In genomic region chr1:145891587-145892485, GRCh38 we compare ENCODE assay signal across 8 cellular contexts. TPM values are rescaled to one million over a fixed set of nuclear protein-coding genes. Genes with fewer than 3 reads are reported as not detected.
A peak's percentile ranks its signal among the peaks of the same experiment; 100 is the strongest.
DNase-seq lines count a peak whose midpoint lies in the region; ATAC-seq and TF ChIP-seq lines count a peak whose summit lies in the region.

No MANE protein-coding gene starts in this region.

- no peak overlapping the region for H3K27ac Mint-ChIP-seq in activated T-helper 1 cell treated with anti-CD3 and anti-CD28 coated beads, Interleukin-12 subunit alpha, Interleukin-12 subunit beta, Interleukin-2, Interleukin-4 antibody, amounts not matched to agents 30 ng/mL and 10 ng/mL and 1 ng/mL, durations not matched to agents 14 hours and 24 hours and 36 hours
- no peak overlapping the region for H3K27ac Mint-ChIP-seq in stimulated activated naive B cell treated with anti-CD40 and anti-IgM and Interleukin-4, amounts not matched to agents 10 μg/mL and 1 μg/mL and 100 μg/mL, for 72 hours

- peak overlapping the region; percentile 82 for H3K4me2 ChIP-seq in PC-3 (ENCODE audit: low read length)

- POLR2A ChIA-PET in PC-3 (lab: Charles Lee; ENCODE audit: unreplicated experiment): interaction anchor here (0.6 to 1.5 kb wide), 6 partner anchors 16 to 36 kb away, joined by 3 to 6 read pairs (median 4); partner anchors contain the start of gene RBM8A

- H3K9ac ChIP-seq in PC-3 (ENCODE audit: low read length): peak overlapping the region; percentile 75
- peak overlapping the region; percentile 42 for H3K9ac ChIP-seq in muscle layer of colon (ENCODE audit: low read length)

- TF ChIP-seq CTCF in PC-3 (conservative IDR thresholded peaks at IDR 0.05; ENCODE audit: low read depth, low read length): peak; percentile 100

- peaks cover 2% of the 10 kb centered on the region for H3K4me1 Mint-ChIP-seq in activated T-helper 1 cell treated with anti-CD3 and anti-CD28 coated beads, Interleukin-12 subunit alpha, Interleukin-12 subunit beta, Interleukin-2, Interleukin-4 antibody, amounts not matched to agents 30 ng/mL and 10 ng/mL and 1 ng/mL, durations not matched to agents 14 hours and 24 hours and 36 hours (ENCODE audit: low read depth)
- peaks cover under 1 to 1% of the 10 kb centered on the region in 2 donors for H3K4me1 Mint-ChIP-seq in stimulated activated naive B cell treated with anti-CD40 and anti-IgM and Interleukin-4, amounts not matched to agents 10 μg/mL and 1 μg/mL and 100 μg/mL, for 72 hours

- H3K27me3 Mint-ChIP-seq in activated T-helper 1 cell treated with anti-CD3 and anti-CD28 coated beads, Interleukin-12 subunit alpha, Interleukin-12 subunit beta, Interleukin-2, Interleukin-4 antibody, amounts not matched to agents 30 ng/mL and 10 ng/mL and 1 ng/mL, durations not matched to agents 14 hours and 24 hours and 36 hours (ENCODE audit: insufficient read depth): peaks cover 8% of the 10 kb centered on the region
- no peaks in the 10 kb centered on the region for H3K27me3 Mint-ChIP-seq in stimulated activated naive B cell treated with anti-CD40 and anti-IgM and Interleukin-4, amounts not matched to agents 10 μg/mL and 1 μg/mL and 100 μg/mL, for 72 hours

- no peaks in the 10 kb centered on the region for H3K36me3 Mint-ChIP-seq in activated T-helper 1 cell treated with anti-CD3 and anti-CD28 coated beads, Interleukin-12 subunit alpha, Interleukin-12 subunit beta, Interleukin-2, Interleukin-4 antibody, amounts not matched to agents 30 ng/mL and 10 ng/mL and 1 ng/mL, durations not matched to agents 14 hours and 24 hours and 36 hours (ENCODE audit: low read depth)
- H3K36me3 Mint-ChIP-seq in stimulated activated naive B cell treated with anti-CD40 and anti-IgM and Interleukin-4, amounts not matched to agents 10 μg/mL and 1 μg/mL and 100 μg/mL, for 72 hours: peaks cover 10 to 14% of the 10 kb centered on the region in 2 donors

- H3K4me3 Mint-ChIP-seq in activated T-helper 1 cell treated with anti-CD3 and anti-CD28 coated beads, Interleukin-12 subunit alpha, Interleukin-12 subunit beta, Interleukin-2, Interleukin-4 antibody, amounts not matched to agents 30 ng/mL and 10 ng/mL and 1 ng/mL, durations not matched to agents 14 hours and 24 hours and 36 hours: no peak overlapping the region
- no peak overlapping the region for H3K4me3 Mint-ChIP-seq in stimulated activated naive B cell treated with anti-CD40 and anti-IgM and Interleukin-4, amounts not matched to agents 10 μg/mL and 1 μg/mL and 100 μg/mL, for 72 hours

- H3K36me3 ChIP-seq in PC-3 (ENCODE audit: low read depth, low read length) (no peaks in the 10 kb centered on the region), muscle layer of colon (ENCODE audit: insufficient read depth, low read length) (no peaks in the 10 kb centered on the region)

- peaks cover 44% of the 10 kb centered on the region for H3K4me1 ChIP-seq in PC-3 (ENCODE audit: insufficient read depth, low read length)
- peaks cover 21% of the 10 kb centered on the region for H3K4me1 ChIP-seq in muscle layer of colon (ENCODE audit: insufficient read depth, low read length)

- peak overlapping the region; percentile 50 for H3K4me3 ChIP-seq in PC-3 (ENCODE audit: low read length)
- peak overlapping the region in 1 of 2 donors; percentile 39 for H3K4me3 ChIP-seq in muscle layer of colon (ENCODE audit: low read depth in 1 of 2, low read length in 2 of 2)

- in situ Hi-C loops in KBM-7 (cut with MboI; ENCODE audit: low pct_unique_long_range_greater_than_20kb, low sequenced_read_pairs): no loop called here

- H3K27me3 ChIP-seq in PC-3 (ENCODE audit: low read length) (no peaks in the 10 kb centered on the region), muscle layer of colon (ENCODE audit: control insufficient read depth in 1 of 2, insufficient read depth in 2 of 2, low read length in 2 of 2) (no peaks in the 10 kb centered on the region)

- no peaks in the 10 kb centered on the region for H3K9me3 Mint-ChIP-seq in activated T-helper 1 cell treated with anti-CD3 and anti-CD28 coated beads, Interleukin-12 subunit alpha, Interleukin-12 subunit beta, Interleukin-2, Interleukin-4 antibody, amounts not matched to agents 30 ng/mL and 10 ng/mL and 1 ng/mL, durations not matched to agents 14 hours and 24 hours and 36 hours
- no peaks in the 10 kb centered on the region for H3K9me3 Mint-ChIP-seq in stimulated activated naive B cell treated with anti-CD40 and anti-IgM and Interleukin-4, amounts not matched to agents 10 μg/mL and 1 μg/mL and 100 μg/mL, for 72 hours

- ATAC-seq in PC-3 (peak; percentile 92), HG02588 (IDR thresholded peaks at IDR 0.05; ENCODE audit: unreplicated experiment) (no peak)
- peak; percentile 55 to 76 for ATAC-seq in stimulated activated naive B cell treated with anti-CD40 and anti-IgM and Interleukin-4, amounts not matched to agents 10 μg/mL and 1 μg/mL and 100 μg/mL, for 72 hours (replicated peaks)

- DNase-seq in DMS153 treated with DMSO at 0.1 percent for 48 hours (lab: John Stamatoyannopoulos, UW; ENCODE audit: unreplicated experiment) (peak; percentile 99), KBM-7 (peak; percentile 93), PC-3 (peak; percentile 100), fibroblast of gingiva (ENCODE audit: low read depth) (peak; percentile 98)
- peak; percentile 37 for DNase-seq in activated T-helper 1 cell treated with anti-CD3 and anti-CD28 coated beads, Interleukin-12 subunit alpha, Interleukin-12 subunit beta, Interleukin-2, Interleukin-4 antibody, amounts not matched to agents 30 ng/mL and 10 ng/mL and 1 ng/mL, durations not matched to agents 14 hours and 24 hours and 36 hours (ENCODE audit: low spot score)
- peak; percentile 12 for DNase-seq in stimulated activated naive B cell treated with anti-CD40 and anti-IgM and Interleukin-4, amounts not matched to agents 10 μg/mL and 1 μg/mL and 100 μg/mL, for 72 hours

- peaks cover 10% of the 10 kb centered on the region for H3F3A ChIP-seq in PC-3 (ENCODE audit: low read length, unreplicated experiment)

- no peaks in the 10 kb centered on the region for H3K9me2 ChIP-seq in PC-3 (replicated peaks; ENCODE audit: low read length)

- intact Hi-C loops in PC-3 (cut with micrococcal nuclease): loop anchor here (1.0 kb wide), 7 partner anchors 18 to 121 kb away; partner anchors contain the start of genes ANKRD34A, ITGA10, LIX1L and NUDT17
- intact Hi-C loops in activated T-helper 1 cell treated with anti-CD3 and anti-CD28 coated beads, Interleukin-12 subunit alpha, Interleukin-12 subunit beta, Interleukin-2, Interleukin-4 antibody, amounts not matched to agents 30 ng/mL and 10 ng/mL and 1 ng/mL, durations not matched to agents 14 hours and 24 hours and 36 hours (cut with micrococcal nuclease): loop anchor here (1.0 kb wide), 3 partner anchors 8 to 120 kb away; partner anchors contain the start of gene ITGA10

- H4K20me1 ChIP-seq in PC-3 (ENCODE audit: low read length): no peaks in the 10 kb centered on the region

- H3K9me3 ChIP-seq in PC-3 (ENCODE audit: low read length) (no peaks in the 10 kb centered on the region), muscle layer of colon (ENCODE audit: low read length) (no peaks in the 10 kb centered on the region)

- TSS peak; percentile 41 for BruUV-seq in PC-3 (replicated peaks; lab: Mats Ljungman, UMichigan)

- peak overlapping the region; percentile 95 for H3K27ac ChIP-seq in PC-3 (ENCODE audit: low read length)
- H3K27ac ChIP-seq in muscle layer of colon (ENCODE audit: low read depth, low read length): peak overlapping the region; percentile 43

- CTCF ChIA-PET in PC-3 (lab: Charles Lee): interaction anchor here (0.5 to 2.4 kb wide), 17 partner anchors 17 to 145 kb away, joined by 3 to 35 read pairs (median 6); partner anchors contain the start of genes ANKRD34A, ITGA10, LIX1L and NUDT17

- H2AFZ ChIP-seq in PC-3 (ENCODE audit: low read length): peak overlapping the region; percentile 48

- no peaks in the 10 kb centered on the region for H3K79me2 ChIP-seq in PC-3 (ENCODE audit: low read length)

RNA-seq across cellular contexts. Expression of gene ANKRD35, which starts 6.2 kb away (rescaled TPM):
- total RNA-seq in PC-3 (2014; rRNA removed): 0.07 and 0.40 TPM in 2 replicates
- 0.37 and 0.52 TPM in 2 replicates for total RNA-seq in activated T-helper 1 cell treated with anti-CD3 and anti-CD28 coated beads, Interleukin-12 subunit alpha, Interleukin-12 subunit beta, Interleukin-2, Interleukin-4 antibody, amounts not matched to agents 30 ng/mL and 10 ng/mL and 1 ng/mL, durations not matched to agents 14 hours and 24 hours and 36 hours

RNA-seq across cellular contexts. Expression of gene ITGA10, which starts 18.0 kb away (rescaled TPM):
- total RNA-seq in PC-3 (2014; rRNA removed): 0.81 and 1.9 TPM in 2 replicates
- 1.9 TPM in 2 replicates for total RNA-seq in activated T-helper 1 cell treated with anti-CD3 and anti-CD28 coated beads, Interleukin-12 subunit alpha, Interleukin-12 subunit beta, Interleukin-2, Interleukin-4 antibody, amounts not matched to agents 30 ng/mL and 10 ng/mL and 1 ng/mL, durations not matched to agents 14 hours and 24 hours and 36 hours

RNA-seq across cellular contexts. Expression of gene PEX11B, which starts 26.7 kb away (rescaled TPM):
- 27.4 and 31.3 TPM in 2 replicates for total RNA-seq in PC-3 (2014; rRNA removed)
- 30.6 and 31.2 TPM in 2 replicates for total RNA-seq in activated T-helper 1 cell treated with anti-CD3 and anti-CD28 coated beads, Interleukin-12 subunit alpha, Interleukin-12 subunit beta, Interleukin-2, Interleukin-4 antibody, amounts not matched to agents 30 ng/mL and 10 ng/mL and 1 ng/mL, durations not matched to agents 14 hours and 24 hours and 36 hours

RNA-seq across cellular contexts. Expression of gene PIAS3, which starts 33.0 kb away (rescaled TPM):
- 25.2 and 27.2 TPM in 2 replicates for total RNA-seq in PC-3 (2014; rRNA removed)
- total RNA-seq in activated T-helper 1 cell treated with anti-CD3 and anti-CD28 coated beads, Interleukin-12 subunit alpha, Interleukin-12 subunit beta, Interleukin-2, Interleukin-4 antibody, amounts not matched to agents 30 ng/mL and 10 ng/mL and 1 ng/mL, durations not matched to agents 14 hours and 24 hours and 36 hours: 16.9 and 17.0 TPM in 2 replicates

RNA-seq across cellular contexts. Expression of gene RBM8A, which starts 35.4 kb away (rescaled TPM):
- 459 and 482 TPM in 2 replicates for total RNA-seq in PC-3 (2014; rRNA removed)
- total RNA-seq in activated T-helper 1 cell treated with anti-CD3 and anti-CD28 coated beads, Interleukin-12 subunit alpha, Interleukin-12 subunit beta, Interleukin-2, Interleukin-4 antibody, amounts not matched to agents 30 ng/mL and 10 ng/mL and 1 ng/mL, durations not matched to agents 14 hours and 24 hours and 36 hours: 331 and 354 TPM in 2 replicates

Comparison
In these comparisons a context has a peak if more than half of its experiments do, and no peak if none do; other contexts are left out.
1. DNase-seq: peak in every context shown above with its lines; median percentile 100 in PC-3; 99 in DMS153 treated with DMSO at 0.1 percent for 48 hours; 98 in fibroblast of gingiva; 93 in KBM-7; 37 in activated T-helper 1 cell treated with anti-CD3 and anti-CD28 coated beads, Interleukin-12 subunit alpha, Interleukin-12 subunit beta, Interleukin-2, Interleukin-4 antibody, amounts not matched to agents 30 ng/mL and 10 ng/mL and 1 ng/mL, durations not matched to agents 14 hours and 24 hours and 36 hours; 12 in stimulated activated naive B cell treated with anti-CD40 and anti-IgM and Interleukin-4, amounts not matched to agents 10 μg/mL and 1 μg/mL and 100 μg/mL, for 72 hours.